ENCODE assay signal across 1 cellular context in genomic region chr1:210241121-210241520, GRCh38.
TF ChIP-seq lines count a peak whose summit lies in the region.

No MANE protein-coding gene starts in this region.

TF ChIP-seq in GM23338, 12 proteins besides CTCF, POLR2A, EP300 and RAD21 (continued from another document):
- TF ChIP-seq ZNF462 (CRISPR knock-in tag; IDR thresholded peaks at IDR 0.05) (no peak), ETS1 (IDR thresholded peaks at IDR 0.05) (no peak), JUNB (IDR thresholded peaks at IDR 0.05; ENCODE audit: unreplicated experiment) (no peak), ZNF114 (CRISPR knock-in tag; IDR thresholded peaks at IDR 0.05) (no peak)
